1 cellular context compared by ENCODE assay signal in genomic region chr19:35757749-35758608, GRCh38.
TF ChIP-seq lines count a peak whose summit lies in the region.

PROSER3 (plus strand) TSS chr19:35758176; CDS start chr19:35758216, 40 bp downstream.

TF ChIP-seq in WTC11, 78 proteins besides CTCF, POLR2A, EP300 and RAD21 (continued from another document):
- TF ChIP-seq MLX (CRISPR knock-in tag; IDR thresholded peaks at IDR 0.05) = no peak
- TF ChIP-seq GABPB1 (CRISPR knock-in tag; IDR thresholded peaks at IDR 0.05) = no peak
- TF ChIP-seq SP1 (CRISPR knock-in tag; conservative IDR thresholded peaks at IDR 0.05) = peak; percentile 49; the same call in 1 of the 2 replicates
TF ChIP-seq in WTC11: peak in this region for 6.
